Comparison of ENCODE assay signal across 17 cellular contexts in genomic region chr10:47339759-47340612, GRCh38. TPM values are rescaled to one million over a fixed set of nuclear protein-coding genes. Genes with fewer than 3 reads are reported as not detected.
DNase-seq lines count a peak whose midpoint lies in the region; ATAC-seq and TF ChIP-seq lines count a peak whose summit lies in the region.
"Had no signal": no experiment of that assay in that cellular context is flagged by ENCODE, and none has a peak within 500 bp of the region (broad histone marks: within the 10 kb centered on the region; RNA-seq: fewer than 3 reads in every experiment).

No MANE protein-coding gene starts in this region.

- H3K4me1 Mint-ChIP-seq in CD14-positive monocyte = peaks cover 11% of the 10 kb centered on the region
- H3K4me1 Mint-ChIP-seq: activated CD4-positive, alpha-beta memory T cell treated with anti-CD3 and anti-CD28 coated beads, Interleukin-2, amount 10 ng/mL, durations not matched to agents 7 days and 5 days; mesothelial cell of epicardium had no signal

- H3K27me3 Mint-ChIP-seq in CD14-positive monocyte (ENCODE audit: low read depth in 3 of 3) = peaks cover 5 to 7% (median 5%) of the 10 kb centered on the region in 3 donors

- peaks cover 0 to 2% (median 0%) of the 10 kb centered on the region in 7 donors for H3K9me3 Mint-ChIP-seq in CD14-positive monocyte
- H3K9me3 Mint-ChIP-seq: activated CD4-positive, alpha-beta memory T cell treated with anti-CD3 and anti-CD28 coated beads, Interleukin-2, amount 10 ng/mL, durations not matched to agents 7 days and 5 days; mesothelial cell of epicardium had no signal

- DNase-seq in CD14-positive monocyte (ENCODE audit: low spot score) = no peak
- DNase-seq in SKM-1 (lab: John Stamatoyannopoulos, UW; ENCODE audit: unreplicated experiment) = peak; percentile 46
- peak; percentile 80 for DNase-seq in mesenteric fat pad (ENCODE audit: low spot score)
- DNase-seq in NCI-H774 (lab: John Stamatoyannopoulos, UW) = no peak
- DNase-seq: cortex of kidney, NCI-H2029 had no signal

- peak overlapping the region in 4 of 7 donors; percentile 18 to 80 (median 56) for H3K27ac Mint-ChIP-seq in CD14-positive monocyte
- H3K27ac Mint-ChIP-seq: activated CD4-positive, alpha-beta memory T cell treated with anti-CD3 and anti-CD28 coated beads, Interleukin-2, amount 10 ng/mL, durations not matched to agents 7 days and 5 days; mesothelial cell of epicardium had no signal

- no peak for TF ChIP-seq CTCF in CD14-positive monocyte (IDR thresholded peaks at IDR 0.05)

- H3K4me3 Mint-ChIP-seq in CD14-positive monocyte = peak overlapping the region in 1 of 2 donors; percentile 43
- H3K4me3 Mint-ChIP-seq: activated CD4-positive, alpha-beta memory T cell treated with anti-CD3 and anti-CD28 coated beads, Interleukin-2, amount 10 ng/mL, durations not matched to agents 7 days and 5 days; mesothelial cell of epicardium had no signal

- H3K36me3 Mint-ChIP-seq in CD14-positive monocyte = no peaks in the 10 kb centered on the region
- H3K36me3 Mint-ChIP-seq: mesothelial cell of epicardium had no signal

- ATAC-seq in HG02759 (IDR thresholded peaks at IDR 0.05; ENCODE audit: unreplicated experiment) (peak; percentile 19), GM21576 (IDR thresholded peaks at IDR 0.05; ENCODE audit: unreplicated experiment) (no peak), HG03521 (IDR thresholded peaks at IDR 0.05; ENCODE audit: unreplicated experiment) (no peak)

- intact Hi-C loops in CD14-positive monocyte (cut with micrococcal nuclease) = no loop called here

RNA-seq across cellular contexts. Expression of gene RBP3, which starts 8.2 kb away (rescaled TPM):
- not detected for polyA plus RNA-seq in CD14-positive monocyte
- total RNA-seq in mesenteric fat pad = not detected
- total RNA-seq: activated CD4-positive, alpha-beta memory T cell treated with anti-CD3 and anti-CD28 coated beads, Interleukin-2, amount 10 ng/mL, durations not matched to agents 7 days and 5 days; astrocyte; Daoy; gastroesophageal sphincter; mesothelial cell of epicardium; omental fat pad; Right ventricle myocardium superior; skeletal muscle tissue had no signal

RNA-seq across cellular contexts. Expression of gene GDF2, which starts 17.7 kb away (rescaled TPM):
- not detected for polyA plus RNA-seq in CD14-positive monocyte
- not detected for total RNA-seq in mesenteric fat pad
- total RNA-seq: activated CD4-positive, alpha-beta memory T cell treated with anti-CD3 and anti-CD28 coated beads, Interleukin-2, amount 10 ng/mL, durations not matched to agents 7 days and 5 days; astrocyte; Daoy; gastroesophageal sphincter; mesothelial cell of epicardium; omental fat pad; Right ventricle myocardium superior; skeletal muscle tissue had no signal

RNA-seq across cellular contexts. Expression of gene GDF10, which starts 40.0 kb away (rescaled TPM):
- not detected for polyA plus RNA-seq in CD14-positive monocyte
- 0.26 TPM for total RNA-seq in mesenteric fat pad
- total RNA-seq: activated CD4-positive, alpha-beta memory T cell treated with anti-CD3 and anti-CD28 coated beads, Interleukin-2, amount 10 ng/mL, durations not matched to agents 7 days and 5 days had no signal

RNA-seq across cellular contexts. Expression of gene ZNF488, which starts 44.1 kb away (rescaled TPM):
- not detected for polyA plus RNA-seq in CD14-positive monocyte
- total RNA-seq in mesenteric fat pad = 0.10 TPM
- total RNA-seq: Right ventricle myocardium superior had no signal

Comparison
In these comparisons a context has a peak if more than half of its experiments do, and no peak if none do; other contexts are left out.
1. DNase-seq: peak in SKM-1 (single experiment) and mesenteric fat pad (single experiment); none in CD14-positive monocyte (single experiment) and NCI-H774 (single experiment).